ENCODE assay signal across 1 cellular context in the genomic region with DNA sequence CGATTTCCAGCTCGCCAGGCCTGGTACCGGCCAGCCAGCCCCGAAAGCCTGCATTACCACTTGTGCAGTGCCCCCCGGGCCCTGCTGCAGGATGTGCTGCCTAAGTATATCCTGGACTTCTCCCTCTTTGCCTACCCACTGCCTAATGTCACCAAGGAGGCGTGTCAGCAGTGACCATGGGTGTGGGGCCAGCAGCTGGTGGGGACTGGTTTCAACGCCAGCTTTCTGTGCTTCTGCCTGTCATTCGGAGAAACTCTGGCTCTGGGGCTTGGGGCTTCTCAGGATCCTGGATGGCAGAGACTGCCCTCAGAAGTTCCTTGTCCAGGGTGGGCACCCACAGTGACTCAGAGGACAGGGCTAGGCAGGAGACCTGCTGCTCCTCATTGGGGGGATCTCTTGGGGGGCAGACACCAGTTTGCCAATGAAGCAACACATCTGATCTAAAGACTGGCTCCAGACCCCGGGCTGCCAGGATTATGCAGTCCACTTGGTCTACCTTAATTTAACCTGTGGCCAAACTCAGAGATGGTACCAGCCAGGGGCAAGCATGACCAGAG.
TF ChIP-seq lines count a peak whose summit lies in the region.

No MANE protein-coding gene starts in this region.

TF ChIP-seq in GM23338, 12 proteins besides CTCF, POLR2A, EP300 and RAD21 (continued from another document):
- TF ChIP-seq, protein P1, sequence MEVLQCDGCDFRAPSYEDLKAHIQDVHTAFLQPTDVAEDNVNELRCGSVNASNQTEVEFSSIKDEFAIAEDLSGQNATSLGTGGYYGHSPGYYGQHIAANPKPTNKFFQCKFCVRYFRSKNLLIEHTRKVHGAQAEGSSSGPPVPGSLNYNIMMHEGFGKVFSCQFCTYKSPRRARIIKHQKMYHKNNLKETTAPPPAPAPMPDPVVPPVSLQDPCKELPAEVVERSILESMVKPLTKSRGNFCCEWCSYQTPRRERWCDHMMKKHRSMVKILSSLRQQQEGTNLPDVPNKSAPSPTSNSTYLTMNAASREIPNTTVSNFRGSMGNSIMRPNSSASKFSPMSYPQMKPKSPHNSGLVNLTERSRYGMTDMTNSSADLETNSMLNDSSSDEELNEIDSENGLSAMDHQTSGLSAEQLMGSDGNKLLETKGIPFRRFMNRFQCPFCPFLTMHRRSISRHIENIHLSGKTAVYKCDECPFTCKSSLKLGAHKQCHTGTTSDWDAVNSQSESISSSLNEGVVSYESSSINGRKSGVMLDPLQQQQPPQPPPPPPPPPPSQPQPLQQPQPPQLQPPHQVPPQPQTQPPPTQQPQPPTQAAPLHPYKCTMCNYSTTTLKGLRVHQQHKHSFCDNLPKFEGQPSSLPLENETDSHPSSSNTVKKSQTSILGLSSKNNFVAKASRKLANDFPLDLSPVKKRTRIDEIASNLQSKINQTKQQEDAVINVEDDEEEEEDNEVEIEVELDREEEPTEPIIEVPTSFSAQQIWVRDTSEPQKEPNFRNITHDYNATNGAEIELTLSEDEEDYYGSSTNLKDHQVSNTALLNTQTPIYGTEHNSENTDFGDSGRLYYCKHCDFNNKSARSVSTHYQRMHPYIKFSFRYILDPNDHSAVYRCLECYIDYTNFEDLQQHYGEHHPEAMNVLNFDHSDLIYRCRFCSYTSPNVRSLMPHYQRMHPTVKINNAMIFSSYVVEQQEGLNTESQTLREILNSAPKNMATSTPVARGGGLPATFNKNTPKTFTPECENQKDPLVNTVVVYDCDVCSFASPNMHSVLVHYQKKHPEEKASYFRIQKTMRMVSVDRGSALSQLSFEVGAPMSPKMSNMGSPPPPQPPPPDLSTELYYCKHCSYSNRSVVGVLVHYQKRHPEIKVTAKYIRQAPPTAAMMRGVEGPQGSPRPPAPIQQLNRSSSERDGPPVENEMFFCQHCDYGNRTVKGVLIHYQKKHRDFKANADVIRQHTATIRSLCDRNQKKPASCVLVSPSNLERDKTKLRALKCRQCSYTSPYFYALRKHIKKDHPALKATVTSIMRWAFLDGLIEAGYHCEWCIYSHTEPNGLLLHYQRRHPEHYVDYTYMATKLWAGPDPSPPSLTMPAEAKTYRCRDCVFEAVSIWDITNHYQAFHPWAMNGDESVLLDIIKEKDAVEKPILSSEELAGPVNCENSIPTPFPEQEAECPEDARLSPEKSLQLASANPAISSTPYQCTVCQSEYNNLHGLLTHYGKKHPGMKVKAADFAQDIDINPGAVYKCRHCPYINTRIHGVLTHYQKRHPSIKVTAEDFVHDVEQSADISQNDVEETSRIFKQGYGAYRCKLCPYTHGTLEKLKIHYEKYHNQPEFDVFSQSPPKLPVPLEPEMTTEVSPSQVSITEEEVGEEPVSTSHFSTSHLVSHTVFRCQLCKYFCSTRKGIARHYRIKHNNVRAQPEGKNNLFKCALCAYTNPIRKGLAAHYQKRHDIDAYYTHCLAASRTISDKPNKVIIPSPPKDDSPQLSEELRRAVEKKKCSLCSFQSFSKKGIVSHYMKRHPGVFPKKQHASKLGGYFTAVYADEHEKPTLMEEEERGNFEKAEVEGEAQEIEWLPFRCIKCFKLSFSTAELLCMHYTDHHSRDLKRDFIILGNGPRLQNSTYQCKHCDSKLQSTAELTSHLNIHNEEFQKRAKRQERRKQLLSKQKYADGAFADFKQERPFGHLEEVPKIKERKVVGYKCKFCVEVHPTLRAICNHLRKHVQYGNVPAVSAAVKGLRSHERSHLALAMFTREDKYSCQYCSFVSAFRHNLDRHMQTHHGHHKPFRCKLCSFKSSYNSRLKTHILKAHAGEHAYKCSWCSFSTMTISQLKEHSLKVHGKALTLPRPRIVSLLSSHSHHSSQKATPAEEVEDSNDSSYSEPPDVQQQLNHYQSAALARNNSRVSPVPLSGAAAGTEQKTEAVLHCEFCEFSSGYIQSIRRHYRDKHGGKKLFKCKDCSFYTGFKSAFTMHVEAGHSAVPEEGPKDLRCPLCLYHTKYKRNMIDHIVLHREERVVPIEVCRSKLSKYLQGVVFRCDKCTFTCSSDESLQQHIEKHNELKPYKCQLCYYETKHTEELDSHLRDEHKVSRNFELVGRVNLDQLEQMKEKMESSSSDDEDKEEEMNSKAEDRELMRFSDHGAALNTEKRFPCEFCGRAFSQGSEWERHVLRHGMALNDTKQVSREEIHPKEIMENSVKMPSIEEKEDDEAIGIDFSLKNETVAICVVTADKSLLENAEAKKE (CRISPR knock-in tag; IDR thresholded peaks at IDR 0.05): no peak
- no peak for TF ChIP-seq POLR2AphosphoS5 (IDR thresholded peaks at IDR 0.05; ENCODE audit: low read depth)
